Comparison of ENCODE assay signal across 31 cellular contexts in genomic region chr1:179762241-179762640, GRCh38. TPM values are rescaled to one million over a fixed set of nuclear protein-coding genes. Genes with fewer than 3 reads are reported as not detected.
"Had no signal": no experiment of that assay in that cellular context is flagged by ENCODE, and none has a peak within 500 bp of the region (broad histone marks: within the 10 kb centered on the region; RNA-seq: fewer than 3 reads in every experiment).

No MANE protein-coding gene starts in this region.

- H3K27ac Mint-ChIP-seq: immature natural killer cell; naive B cell; natural killer cell; progenitor cell of endocrine pancreas; stimulated activated memory B cell treated with anti-CD40 and anti-IgM and Interleukin-4, amounts not matched to agents 10 μg/mL and 1 μg/mL and 100 μg/mL, for 72 hours; stimulated activated naive CD8-positive, alpha-beta T cell treated with anti-CD3 and anti-CD28 coated beads, Interleukin-15, amount 100 ng/mL, for 72 hours had no signal

- H3K36me3 ChIP-seq: left lung, lower lobe of right lung, pancreas, right atrium auricular region, right lobe of liver, transverse colon, upper lobe of left lung, vagina had no signal

- H3K27ac ChIP-seq: left lung, lower lobe of right lung, pancreas, right atrium auricular region, right lobe of liver, transverse colon, upper lobe of left lung, vagina had no signal

- H3K4me1 Mint-ChIP-seq: immature natural killer cell; naive B cell; natural killer cell; stimulated activated memory B cell treated with anti-CD40 and anti-IgM and Interleukin-4, amounts not matched to agents 10 μg/mL and 1 μg/mL and 100 μg/mL, for 72 hours; stimulated activated naive CD8-positive, alpha-beta T cell treated with anti-CD3 and anti-CD28 coated beads, Interleukin-15, amount 100 ng/mL, for 72 hours had no signal

- H3K36me3 Mint-ChIP-seq: immature natural killer cell; naive B cell; natural killer cell; stimulated activated memory B cell treated with anti-CD40 and anti-IgM and Interleukin-4, amounts not matched to agents 10 μg/mL and 1 μg/mL and 100 μg/mL, for 72 hours had no signal

- H3K27me3 ChIP-seq: left lung, pancreas, right atrium auricular region, right lobe of liver, transverse colon, upper lobe of left lung, vagina had no signal

- H3K4me3 Mint-ChIP-seq: immature natural killer cell; naive B cell; natural killer cell; neural crest cell; stimulated activated memory B cell treated with anti-CD40 and anti-IgM and Interleukin-4, amounts not matched to agents 10 μg/mL and 1 μg/mL and 100 μg/mL, for 72 hours; stimulated activated naive CD8-positive, alpha-beta T cell treated with anti-CD3 and anti-CD28 coated beads, Interleukin-15, amount 100 ng/mL, for 72 hours had no signal

- H3K4me1 ChIP-seq: left lung, lower lobe of right lung, right atrium auricular region, right lobe of liver, transverse colon, upper lobe of left lung, vagina had no signal

- DNase-seq: hypothalamus; immature natural killer cell; kidney; left colon; left lung; lower lobe of right lung; mammary epithelial cell; mesenchymal stem cell; naive B cell; natural killer cell; nucleus accumbens; pancreas; right lobe of liver; stimulated activated CD4-positive, alpha-beta T cell treated with anti-CD3 and anti-CD28 coated beads, Interleukin-1b, Interleukin-23, amount 100 ng/mL, for 48 hours; stimulated activated CD4-positive, alpha-beta T cell treated with anti-CD3 and anti-CD28 coated beads, Interleukin-2, amount 100 ng/mL, for 48 hours; stimulated activated CD4-positive, alpha-beta T cell treated with anti-CD3 and anti-CD28 coated beads, Interleukin-4, amount 100 ng/mL, for 4 hours; stimulated activated CD8-positive, alpha-beta memory T cell treated with anti-CD3 and anti-CD28 coated beads, Interleukin-4, amount 100 ng/mL, for 48 hours; stimulated activated naive CD4-positive, alpha-beta T cell treated with Interleukin-2 at 50 U/mL for 16 hours; stimulated activated naive CD8-positive, alpha-beta T cell treated with anti-CD3 and anti-CD28 coated beads, Interleukin-15, amount 100 ng/mL, for 72 hours; substantia nigra; transverse colon; upper lobe of left lung had no signal

- H3K4me2 ChIP-seq: smooth muscle cell had no signal

- H3K9me3 Mint-ChIP-seq: immature natural killer cell; natural killer cell; neural crest cell; stimulated activated memory B cell treated with anti-CD40 and anti-IgM and Interleukin-4, amounts not matched to agents 10 μg/mL and 1 μg/mL and 100 μg/mL, for 72 hours; stimulated activated naive CD8-positive, alpha-beta T cell treated with anti-CD3 and anti-CD28 coated beads, Interleukin-15, amount 100 ng/mL, for 72 hours had no signal

- ATAC-seq: left colon; left lung; lower lobe of right lung; natural killer cell; pancreas; right lobe of liver; stimulated activated memory B cell treated with anti-CD40 and anti-IgM and Interleukin-4, amounts not matched to agents 10 μg/mL and 1 μg/mL and 100 μg/mL, for 72 hours; stimulated activated naive CD8-positive, alpha-beta T cell treated with anti-CD3 and anti-CD28 coated beads, Interleukin-15, amount 100 ng/mL, for 72 hours had no signal

- H3K4me3 ChIP-seq: left lung, lower lobe of right lung, pancreas, right atrium auricular region, right lobe of liver, smooth muscle cell, transverse colon, upper lobe of left lung, vagina had no signal

RNA-seq across cellular contexts. Expression of gene FAM163A, which starts 19.1 kb away (rescaled TPM):
- total RNA-seq: kidney, left lung, liver, lower lobe of right lung, mammary epithelial cell, natural killer cell, neural crest cell, osteoblast, renal cortical epithelial cell, right atrium auricular region, smooth muscle cell had no signal
- polyA plus RNA-seq: immature natural killer cell, mammary epithelial cell, smooth muscle cell had no signal
